ENCODE assay signal across 20 cellular contexts in genomic region chr14:97866186-97866585, GRCh38.
"Had no signal": no experiment of that assay in that cellular context is flagged by ENCODE, and none has a peak within 500 bp of the region (broad histone marks: within the 10 kb centered on the region; RNA-seq: fewer than 3 reads in every experiment).

No MANE protein-coding gene starts in this region.

- H3K27me3 Mint-ChIP-seq: activated naive CD8-positive, alpha-beta T cell treated with anti-CD3 and anti-CD28 coated beads, Interleukin-2, amount 10 ng/mL, durations not matched to agents 7 days and 5 days; memory B cell; naive thymus-derived CD8-positive, alpha-beta T cell; stimulated activated memory B cell treated with anti-CD40 and anti-IgM and Interleukin-4, amounts not matched to agents 10 μg/mL and 1 μg/mL and 100 μg/mL, for 72 hours had no signal

- H3K27ac Mint-ChIP-seq: activated naive CD8-positive, alpha-beta T cell treated with anti-CD3 and anti-CD28 coated beads, Interleukin-2, amount 10 ng/mL, durations not matched to agents 7 days and 5 days; memory B cell; stimulated activated memory B cell treated with anti-CD40 and anti-IgM and Interleukin-4, amounts not matched to agents 10 μg/mL and 1 μg/mL and 100 μg/mL, for 72 hours had no signal

- H3K4me3 Mint-ChIP-seq: activated naive CD8-positive, alpha-beta T cell treated with anti-CD3 and anti-CD28 coated beads, Interleukin-2, amount 10 ng/mL, durations not matched to agents 7 days and 5 days; memory B cell; naive thymus-derived CD8-positive, alpha-beta T cell; stimulated activated memory B cell treated with anti-CD40 and anti-IgM and Interleukin-4, amounts not matched to agents 10 μg/mL and 1 μg/mL and 100 μg/mL, for 72 hours had no signal

- H3K9ac ChIP-seq: parathyroid adenoma had no signal

- H3K36me3 Mint-ChIP-seq: activated naive CD8-positive, alpha-beta T cell treated with anti-CD3 and anti-CD28 coated beads, Interleukin-2, amount 10 ng/mL, durations not matched to agents 7 days and 5 days; memory B cell; stimulated activated memory B cell treated with anti-CD40 and anti-IgM and Interleukin-4, amounts not matched to agents 10 μg/mL and 1 μg/mL and 100 μg/mL, for 72 hours had no signal

- H3K27me3 ChIP-seq: esophagus squamous epithelium, neutrophil, tibial artery, uterus had no signal

- H3K9me3 ChIP-seq: esophagus squamous epithelium, neutrophil, tibial artery, uterus had no signal

- H3K4me1 ChIP-seq: esophagus squamous epithelium, parathyroid adenoma, tibial artery, uterus had no signal

- H3K4me1 Mint-ChIP-seq: memory B cell; stimulated activated memory B cell treated with anti-CD40 and anti-IgM and Interleukin-4, amounts not matched to agents 10 μg/mL and 1 μg/mL and 100 μg/mL, for 72 hours had no signal

- DNase-seq: activated CD4-positive, alpha-beta T cell treated with anti-CD3 and anti-CD28 coated beads, Interleukin-2, amount 50 U/mL, for 1 hour; activated CD4-positive, CD25-positive, alpha-beta regulatory T cell; activated CD8-positive, alpha-beta memory T cell treated with anti-CD3 and anti-CD28 coated beads for 24 hours; activated effector memory CD4-positive, alpha-beta T cell treated with Interleukin-2 at 50 U/mL for 16 hours; activated naive CD8-positive, alpha-beta T cell treated with anti-CD3 and anti-CD28 coated beads, Interleukin-2, amount 10 ng/mL, durations not matched to agents 7 days and 5 days; aorta; dorsolateral prefrontal cortex; esophagus squamous epithelium; foreskin fibroblast; glutamatergic neuron; hypothalamus; left ventricle myocardium superior; naive thymus-derived CD8-positive, alpha-beta T cell; stimulated activated CD4-positive, alpha-beta T cell treated with anti-CD3 and anti-CD28 coated beads, Interleukin-2, amount 100 ng/mL, for 48 hours; tibial artery; uterus had no signal

- ATAC-seq: left ventricle myocardium superior; naive thymus-derived CD8-positive, alpha-beta T cell; stimulated activated memory B cell treated with anti-CD40 and anti-IgM and Interleukin-4, amounts not matched to agents 10 μg/mL and 1 μg/mL and 100 μg/mL, for 72 hours had no signal

- H3K4me3 ChIP-seq: dorsolateral prefrontal cortex, esophagus squamous epithelium, tibial artery, uterus had no signal

- H3K36me3 ChIP-seq: esophagus squamous epithelium, neutrophil, tibial artery, uterus had no signal

- H3K79me2 ChIP-seq: parathyroid adenoma had no signal

- H3K27ac ChIP-seq: dorsolateral prefrontal cortex, esophagus squamous epithelium, neutrophil, parathyroid adenoma, tibial artery, uterus had no signal
